ENCODE assay signal across 26 cellular contexts in genomic region chr15:79954659-79955058, GRCh38. TPM values are rescaled to one million over a fixed set of nuclear protein-coding genes. Genes with fewer than 3 reads are reported as not detected.
DNase-seq lines count a peak whose midpoint lies in the region; ATAC-seq and TF ChIP-seq lines count a peak whose summit lies in the region.
"Had no signal": no experiment of that assay in that cellular context is flagged by ENCODE, and none has a peak within 500 bp of the region (broad histone marks: within the 10 kb centered on the region; RNA-seq: fewer than 3 reads in every experiment).

No MANE protein-coding gene starts in this region.

- H3K18ac ChIP-seq in trophoblast cell (ENCODE audit: low read length): no peak overlapping the region

- POLR2A ChIA-PET in CD4-positive, alpha-beta memory T cell (lab: Charles Lee; ENCODE audit: partially characterized antibody): no interaction called here

- H3K14ac ChIP-seq in trophoblast cell (ENCODE audit: low read length): no peak overlapping the region

- peak; percentile 64 to 80 for ATAC-seq in lower lobe of right lung
- ATAC-seq in GM19467 (IDR thresholded peaks at IDR 0.05; ENCODE audit: unreplicated experiment): no peak
- ATAC-seq: esophagus mucosa had no signal

- no peak overlapping the region for H2AK5ac ChIP-seq in trophoblast cell (ENCODE audit: low read length)

- CTCF ChIA-PET in CD4-positive, alpha-beta memory T cell (lab: Charles Lee; ENCODE audit: partially characterized antibody): no interaction called here

- H3K9me3 ChIP-seq in BLaER1 treated with 17β-estradiol and CSF1 and Interleukin-3, amounts not matched to agents 10 nM and 100 nM (replicated peaks in 1 of 11): peaks cover 0 to 6% (median 0%) of the 10 kb centered on the region in 11 experiments; a peak in 1 of 22 replicates
- no peaks in the 10 kb centered on the region for H3K9me3 ChIP-seq in CD4-positive, alpha-beta memory T cell (ENCODE audit: control insufficient read depth in 1 of 2, low read length in 2 of 2)
- no peaks in the 10 kb centered on the region for H3K9me3 ChIP-seq in lower lobe of right lung
- H3K9me3 ChIP-seq in trophoblast cell (ENCODE audit: insufficient read depth, low read depth, low read length): no peaks in the 10 kb centered on the region
- H3K9me3 ChIP-seq: HAP-1, SJSA1, tibial artery had no signal

- TF ChIP-seq CTCF in lower lobe of right lung (IDR thresholded peaks at IDR 0.05): no peak

- no peak for DNase-seq in CD4-positive, alpha-beta memory T cell
- peak; percentile 43 for DNase-seq in NOMO-1 treated with dmso at 0.1 percent for 144 hours (lab: John Stamatoyannopoulos, UW; ENCODE audit: unreplicated experiment)
- DNase-seq in lower lobe of right lung: peak; percentile 55
- DNase-seq in trophoblast cell: no peak
- no peak for DNase-seq in posterior cingulate gyrus
- DNase-seq in NCI-H1048 (lab: John Stamatoyannopoulos, UW): no peak
- DNase-seq: activated B cell treated with CpG ODN at 0.5 μM for 24 hours; activated CD4-positive, alpha-beta memory T cell treated with anti-CD3 and anti-CD28 coated beads for 36 hours; activated effector memory CD4-positive, alpha-beta T cell treated with Interleukin-2 at 50 U/mL for 16 hours; cerebellar nuclear complex; hypothalamus; MM.1S; NCI-H187; NCI-H82; occipital lobe; retina; stimulated activated CD4-positive, alpha-beta T cell treated with anti-CD3 and anti-CD28 coated beads, Interleukin-4, amount 100 ng/mL, for 24 hours; tibial artery had no signal

- H3K4ac ChIP-seq in trophoblast cell (ENCODE audit: low read depth, low read length): no peak overlapping the region

- H3K4me1 ChIP-seq in BLaER1 treated with 17β-estradiol and CSF1 and Interleukin-3, amounts not matched to agents 10 nM and 100 nM: peaks cover 7 to 43% (median 23%) of the 10 kb centered on the region in 10 experiments
- peaks cover 16% of the 10 kb centered on the region for H3K4me1 ChIP-seq in CD4-positive, alpha-beta memory T cell (ENCODE audit: insufficient read depth, low read length)
- H3K4me1 ChIP-seq in lower lobe of right lung: peaks cover 30% of the 10 kb centered on the region
- no peaks in the 10 kb centered on the region for H3K4me1 ChIP-seq in trophoblast cell (ENCODE audit: control insufficient read depth in 1 of 2, insufficient read depth in 2 of 2, low read length in 2 of 2)
- H3K4me1 ChIP-seq: HAP-1, SJSA1, tibial artery had no signal

- H3K27ac ChIP-seq in BLaER1 treated with 17β-estradiol and CSF1 and Interleukin-3, amounts not matched to agents 10 nM and 100 nM: peak overlapping the region in 5 of 11 experiments; percentile 9 to 35 (median 27); a peak in 6 of 22 replicates
- no peak overlapping the region for H3K27ac ChIP-seq in CD4-positive, alpha-beta memory T cell (ENCODE audit: low read depth, low read length)
- H3K27ac ChIP-seq in lower lobe of right lung (peak overlapping the region; percentile 2), trophoblast cell (ENCODE audit: low read depth, low read length) (no peak overlapping the region)
- H3K27ac ChIP-seq: SJSA1, tibial artery had no signal

- H4K20me1 ChIP-seq in BLaER1 treated with 17β-estradiol and CSF1 and Interleukin-3, amounts not matched to agents 10 nM and 100 nM: no peaks in the 10 kb centered on the region

- H3K36me3 Mint-ChIP-seq in CD4-positive, alpha-beta memory T cell: no peaks in the 10 kb centered on the region

- no peaks in the 10 kb centered on the region for H3K9me3 Mint-ChIP-seq in CD4-positive, alpha-beta memory T cell
- H3K9me3 Mint-ChIP-seq: activated B cell treated with CpG ODN at 0.5 μM for 24 hours; activated CD4-positive, alpha-beta memory T cell treated with anti-CD3 and anti-CD28 coated beads for 36 hours; stimulated activated naive CD8-positive, alpha-beta T cell treated with anti-CD3 and anti-CD28 coated beads, Interleukin-15, Interleukin-2, amounts not matched to agents 100 ng/mL and 50 ng/mL, for 24 hours had no signal

- no peaks in the 10 kb centered on the region for H3K27me3 Mint-ChIP-seq in CD4-positive, alpha-beta memory T cell
- H3K27me3 Mint-ChIP-seq: activated B cell treated with CpG ODN at 0.5 μM for 24 hours; activated CD4-positive, alpha-beta memory T cell treated with anti-CD3 and anti-CD28 coated beads for 36 hours; IgD-negative memory B cell; stimulated activated naive CD8-positive, alpha-beta T cell treated with anti-CD3 and anti-CD28 coated beads, Interleukin-15, Interleukin-2, amounts not matched to agents 100 ng/mL and 50 ng/mL, for 24 hours had no signal

- no CpG with 5 or more reads among the region's 2 CpGs for WGBS in trophoblast cell (ENCODE audit: extremely low coverage, insufficient coverage, insufficient read length)

- no peak overlapping the region for H3K9ac ChIP-seq in BLaER1 treated with 17β-estradiol and CSF1 and Interleukin-3, amounts not matched to agents 10 nM and 100 nM
- H3K9ac ChIP-seq in trophoblast cell (ENCODE audit: low read length): no peak overlapping the region

- no peak overlapping the region for H4K8ac ChIP-seq in trophoblast cell (ENCODE audit: low read depth, low read length)

- no peaks in the 10 kb centered on the region for H3K79me2 ChIP-seq in trophoblast cell (ENCODE audit: control insufficient read depth, insufficient read depth, low read length, poor library complexity)

- peaks cover 0 to 10% (median 0%) of the 10 kb centered on the region in 11 experiments; a peak in 3 of 22 replicates for H3K36me3 ChIP-seq in BLaER1 treated with 17β-estradiol and CSF1 and Interleukin-3, amounts not matched to agents 10 nM and 100 nM
- no peaks in the 10 kb centered on the region for H3K36me3 ChIP-seq in CD4-positive, alpha-beta memory T cell (ENCODE audit: insufficient read depth, low read length)
- H3K36me3 ChIP-seq in lower lobe of right lung: no peaks in the 10 kb centered on the region
- no peaks in the 10 kb centered on the region for H3K36me3 ChIP-seq in trophoblast cell (ENCODE audit: control insufficient read depth in 1 of 2, insufficient read depth in 2 of 2, low read length in 2 of 2)
- H3K36me3 ChIP-seq: HAP-1, SJSA1, tibial artery had no signal

- no peak overlapping the region for H3K23ac ChIP-seq in trophoblast cell (ENCODE audit: low read length)

- H3K79me1 ChIP-seq in trophoblast cell (ENCODE audit: low read length): no peaks in the 10 kb centered on the region

- no peak overlapping the region for H4K91ac ChIP-seq in trophoblast cell (ENCODE audit: low read depth, low read length)

- no peaks in the 10 kb centered on the region for H3K27me3 ChIP-seq in BLaER1 treated with 17β-estradiol and CSF1 and Interleukin-3, amounts not matched to agents 10 nM and 100 nM
- no peaks in the 10 kb centered on the region for H3K27me3 ChIP-seq in CD4-positive, alpha-beta memory T cell (ENCODE audit: insufficient read depth, low read length)
- H3K27me3 ChIP-seq in lower lobe of right lung (ENCODE audit: low read depth) (no peaks in the 10 kb centered on the region), trophoblast cell (ENCODE audit: insufficient read depth, low read length) (no peaks in the 10 kb centered on the region)
- H3K27me3 ChIP-seq: SJSA1, tibial artery had no signal

- H3K4me3 Mint-ChIP-seq in CD4-positive, alpha-beta memory T cell: no peak overlapping the region
- H3K4me3 Mint-ChIP-seq: activated B cell treated with CpG ODN at 0.5 μM for 24 hours; activated CD4-positive, alpha-beta memory T cell treated with anti-CD3 and anti-CD28 coated beads for 36 hours; stimulated activated naive CD8-positive, alpha-beta T cell treated with anti-CD3 and anti-CD28 coated beads, Interleukin-15, Interleukin-2, amounts not matched to agents 100 ng/mL and 50 ng/mL, for 24 hours had no signal

- H2BK5ac ChIP-seq in trophoblast cell (ENCODE audit: low read depth, low read length, poor library complexity): no peak overlapping the region

- no peak overlapping the region for H2AFZ ChIP-seq in trophoblast cell (ENCODE audit: insufficient read depth, low read length, poor library complexity)

- H4K12ac ChIP-seq in trophoblast cell (ENCODE audit: low read depth, low read length): no peak overlapping the region

- no peak overlapping the region for H2BK120ac ChIP-seq in trophoblast cell (ENCODE audit: insufficient read depth, low read length, poor library complexity)

- H2BK12ac ChIP-seq in trophoblast cell (ENCODE audit: low read length): no peak overlapping the region

- H3K27ac Mint-ChIP-seq in CD4-positive, alpha-beta memory T cell: peak overlapping the region in 6 of 7 donors; percentile 26 to 79 (median 48)
- H3K27ac Mint-ChIP-seq: activated B cell treated with CpG ODN at 0.5 μM for 24 hours; activated CD4-positive, alpha-beta memory T cell treated with anti-CD3 and anti-CD28 coated beads for 36 hours had no signal

- intact Hi-C loops in CD4-positive, alpha-beta memory T cell (cut with micrococcal nuclease): no loop called here
- intact Hi-C loops in lower lobe of right lung (cut with DNase I) (no loop called here), posterior cingulate gyrus (cut with DNase I) (no loop called here)

- H3K4me3 ChIP-seq in BLaER1 treated with 17β-estradiol and CSF1 and Interleukin-3, amounts not matched to agents 10 nM and 100 nM: no peak overlapping the region
- H3K4me3 ChIP-seq in CD4-positive, alpha-beta memory T cell (ENCODE audit: low read length in 2 of 2): no peak overlapping the region
- no peak overlapping the region for H3K4me3 ChIP-seq in lower lobe of right lung
- no peak overlapping the region for H3K4me3 ChIP-seq in trophoblast cell (ENCODE audit: low read depth, low read length)
- H3K4me3 ChIP-seq: HAP-1, SJSA1, tibial artery had no signal

- peaks cover 18 to 27% (median 19%) of the 10 kb centered on the region in 4 donors for H3K4me1 Mint-ChIP-seq in CD4-positive, alpha-beta memory T cell

- peak overlapping the region; percentile 45 to 83 (median 67) for H3K4me2 ChIP-seq in BLaER1 treated with 17β-estradiol and CSF1 and Interleukin-3, amounts not matched to agents 10 nM and 100 nM
- H3K4me2 ChIP-seq in trophoblast cell (ENCODE audit: low read length): no peak overlapping the region

RNA-seq across cellular contexts. Expression of gene BCL2A1, which starts 16.3 kb away (rescaled TPM):
- total RNA-seq in CD4-positive, alpha-beta memory T cell: 10 to 100 TPM; 25.4 to 28.5 TPM
- 10 to 100 TPM; 26.5 to 28.0 TPM for polyA plus RNA-seq in CD4-positive, alpha-beta memory T cell
- 124 TPM for total RNA-seq in lower lobe of right lung
- polyA plus RNA-seq in trophoblast cell (2013): 0.07 TPM in 1 of 2 replicates, not detected in the other
- total RNA-seq: esophagus mucosa, lung microvascular endothelial cell had no signal

RNA-seq across cellular contexts. Expression of gene MTHFS, which starts 57.8 kb away (rescaled TPM):
- 10 to 100 TPM; 21.3 to 25.6 TPM for total RNA-seq in CD4-positive, alpha-beta memory T cell
- 100 to 1,000 TPM in 1 of 2 donors, 10 to 100 TPM in 1; 62.9 to 136 TPM for polyA plus RNA-seq in CD4-positive, alpha-beta memory T cell
- 37.4 TPM for total RNA-seq in lower lobe of right lung
- polyA plus RNA-seq in trophoblast cell (2013): 20.8 and 22.6 TPM in 2 replicates

Comparison
In these comparisons a context has a peak if more than half of its experiments do, and no peak if none do; other contexts are left out.
1. DNase-seq: peak in NOMO-1 treated with dmso at 0.1 percent for 144 hours (single experiment) and lower lobe of right lung (single experiment); none in CD4-positive, alpha-beta memory T cell (0 of 5), trophoblast cell (0 of 2), posterior cingulate gyrus (0 of 10) and NCI-H1048 (single experiment).